13 cellular contexts compared by ENCODE assay signal in genomic region chr21:35511298-35512162, GRCh38.
DNase-seq lines count a peak whose midpoint lies in the region; ATAC-seq and TF ChIP-seq lines count a peak whose summit lies in the region.
"Had no signal": no experiment of that assay in that cellular context is flagged by ENCODE, and none has a peak within 500 bp of the region (broad histone marks: within the 10 kb centered on the region; RNA-seq: fewer than 3 reads in every experiment).

No MANE protein-coding gene starts in this region.

- H3K9ac ChIP-seq in DND-41 (ENCODE audit: low read depth, low read length) = no peak overlapping the region

- H3K36me3 ChIP-seq in DND-41 (ENCODE audit: insufficient read depth, low read length) = no peaks in the 10 kb centered on the region
- no peaks in the 10 kb centered on the region for H3K36me3 ChIP-seq in HEK293 (ENCODE audit: control insufficient read depth in 2 of 2, insufficient read depth in 1 of 2, low read length in 2 of 2)
- H3K36me3 ChIP-seq in gastrocnemius medialis = no peaks in the 10 kb centered on the region
- H3K36me3 ChIP-seq: HAP-1, prostate gland, tibial nerve had no signal

- H2AFZ ChIP-seq in DND-41 (ENCODE audit: low read depth, low read length) = no peak overlapping the region

- no peaks in the 10 kb centered on the region for H3K36me3 Mint-ChIP-seq in activated T-helper 2 cell treated with anti-CD3 and anti-CD28 coated beads, Interferon-gamma antibody, Interleukin-2, Interleukin-4, amounts not matched to agents 10 μg/mL and 5 μg/mL and 100 μg/mL, durations not matched to agents 14 hours and 24 hours and 36 hours (ENCODE audit: low read depth)
- no peaks in the 10 kb centered on the region for H3K36me3 Mint-ChIP-seq in endothelial cell (ENCODE audit: low read depth, unreplicated experiment)

- no peak overlapping the region for H3K4me2 ChIP-seq in DND-41 (ENCODE audit: insufficient read depth, low read length)

- POLR2A ChIA-PET in HEK293 (lab: Yijun Ruan, JAX) = interaction anchor here (1.2 kb wide), 1 partner anchor 623 kb away, joined by 3 read pairs; no protein-coding TSS in a partner anchor

- H3K27ac ChIP-seq in DND-41 (ENCODE audit: low read length) = 0 out of 2 replicates have a peak overlapping the region, but pooled peaks have one; percentile 29
- H3K27ac ChIP-seq in HEK293 (ENCODE audit: extremely low read depth, low read depth, low read length) = no peak overlapping the region; the same call in 1 of the 2 replicates
- no peak overlapping the region for H3K27ac ChIP-seq in gastrocnemius medialis
- H3K27ac ChIP-seq: prostate gland, tibial nerve had no signal

- no peak for ATAC-seq in DND-41 (ENCODE audit: insufficient read depth, low read depth)
- no peak for ATAC-seq in GM18511 (IDR thresholded peaks at IDR 0.05; ENCODE audit: unreplicated experiment)
- no peak for ATAC-seq in HG03521 (IDR thresholded peaks at IDR 0.05; ENCODE audit: unreplicated experiment)
- no peak for ATAC-seq in gastrocnemius medialis
- ATAC-seq: GM12878 had no signal

- H3K27me3 ChIP-seq in DND-41 (ENCODE audit: insufficient read depth, low read length, poor library complexity) = no peaks in the 10 kb centered on the region
- no peaks in the 10 kb centered on the region for H3K27me3 ChIP-seq in gastrocnemius medialis
- H3K27me3 ChIP-seq: tibial nerve had no signal

- no peak overlapping the region for H3K4me3 Mint-ChIP-seq in activated T-helper 2 cell treated with anti-CD3 and anti-CD28 coated beads, Interferon-gamma antibody, Interleukin-2, Interleukin-4, amounts not matched to agents 10 μg/mL and 5 μg/mL and 100 μg/mL, durations not matched to agents 14 hours and 24 hours and 36 hours (ENCODE audit: low read depth)
- H3K4me3 Mint-ChIP-seq in endothelial cell (ENCODE audit: unreplicated experiment) = no peak overlapping the region

- H3K9me3 ChIP-seq in DND-41 (ENCODE audit: insufficient read depth, low read length, severe bottlenecking) (no peaks in the 10 kb centered on the region), HEK293 (ENCODE audit: control insufficient read depth, insufficient read depth, low read depth, low read length) (no peaks in the 10 kb centered on the region), gastrocnemius medialis (no peaks in the 10 kb centered on the region)
- H3K9me3 ChIP-seq: HAP-1, prostate gland, tibial nerve had no signal

- no peaks in the 10 kb centered on the region for H3K9me3 Mint-ChIP-seq in activated T-helper 2 cell treated with anti-CD3 and anti-CD28 coated beads, Interferon-gamma antibody, Interleukin-2, Interleukin-4, amounts not matched to agents 10 μg/mL and 5 μg/mL and 100 μg/mL, durations not matched to agents 14 hours and 24 hours and 36 hours
- no peaks in the 10 kb centered on the region for H3K9me3 Mint-ChIP-seq in endothelial cell (ENCODE audit: unreplicated experiment)

- peak overlapping the region; percentile 50 for H3K27ac Mint-ChIP-seq in activated T-helper 2 cell treated with anti-CD3 and anti-CD28 coated beads, Interferon-gamma antibody, Interleukin-2, Interleukin-4, amounts not matched to agents 10 μg/mL and 5 μg/mL and 100 μg/mL, durations not matched to agents 14 hours and 24 hours and 36 hours
- H3K27ac Mint-ChIP-seq in endothelial cell (ENCODE audit: unreplicated experiment) = no peak overlapping the region

- H3K4me1 Mint-ChIP-seq in activated T-helper 2 cell treated with anti-CD3 and anti-CD28 coated beads, Interferon-gamma antibody, Interleukin-2, Interleukin-4, amounts not matched to agents 10 μg/mL and 5 μg/mL and 100 μg/mL, durations not matched to agents 14 hours and 24 hours and 36 hours (ENCODE audit: low read depth) = peaks cover 31% of the 10 kb centered on the region
- H3K4me1 Mint-ChIP-seq in endothelial cell (ENCODE audit: unreplicated experiment) = peaks cover 15% of the 10 kb centered on the region

- peaks cover 55% of the 10 kb centered on the region for H3K4me1 ChIP-seq in DND-41 (ENCODE audit: insufficient read depth, low read length)
- H3K4me1 ChIP-seq in HEK293 (ENCODE audit: control insufficient read depth, insufficient read depth, low read length) = peaks cover 11% of the 10 kb centered on the region; the same call in 1 of the 2 replicates
- H3K4me1 ChIP-seq in gastrocnemius medialis = peaks cover 7 to 13% of the 10 kb centered on the region in 2 donors
- H3K4me1 ChIP-seq: HAP-1, prostate gland had no signal

- H3K27me3 Mint-ChIP-seq in activated T-helper 2 cell treated with anti-CD3 and anti-CD28 coated beads, Interferon-gamma antibody, Interleukin-2, Interleukin-4, amounts not matched to agents 10 μg/mL and 5 μg/mL and 100 μg/mL, durations not matched to agents 14 hours and 24 hours and 36 hours (ENCODE audit: low read depth) = peaks cover 5% of the 10 kb centered on the region
- no peaks in the 10 kb centered on the region for H3K27me3 Mint-ChIP-seq in endothelial cell (ENCODE audit: unreplicated experiment)

- TF ChIP-seq POLR2A in gastrocnemius medialis (IDR thresholded peaks at IDR 0.05) = no peak

- no peak for TF ChIP-seq CTCF in DND-41 (IDR thresholded peaks at IDR 0.05; ENCODE audit: borderline replicate concordance, extremely low read depth, low read length, poor library complexity, severe bottlenecking)
- TF ChIP-seq CTCF in HEK293 (tag by site-specific recombination; IDR thresholded peaks at IDR 0.05) = no peak
- no peak for TF ChIP-seq CTCF in fibroblast of villous mesenchyme (IDR thresholded peaks at IDR 0.05; ENCODE audit: insufficient read depth, low read depth, low read length)
- no peak for TF ChIP-seq CTCF in endothelial cell (IDR thresholded peaks at IDR 0.05; ENCODE audit: unreplicated experiment)
- no peak for TF ChIP-seq CTCF in gastrocnemius medialis (IDR thresholded peaks at IDR 0.05 in 4 of 5, conservative IDR thresholded peaks at IDR 0.05 in 1 of 5)

- no peaks in the 10 kb centered on the region for H3K79me2 ChIP-seq in DND-41 (ENCODE audit: insufficient read depth, low read length)

- H4K20me1 ChIP-seq in DND-41 (ENCODE audit: insufficient read depth, low read length) = no peaks in the 10 kb centered on the region

- no peak overlapping the region for H3K4me3 ChIP-seq in DND-41 (ENCODE audit: low read depth in 1 of 2, low read length in 2 of 2)
- H3K4me3 ChIP-seq in HEK293 (ENCODE audit: low read depth, low read length) = no peak overlapping the region
- no peak overlapping the region for H3K4me3 ChIP-seq in fibroblast of villous mesenchyme (ENCODE audit: low read depth, low read length)
- no peak overlapping the region for H3K4me3 ChIP-seq in gastrocnemius medialis
- H3K4me3 ChIP-seq: GM12878, HAP-1, prostate gland, tibial nerve had no signal

- in situ Hi-C loops in gastrocnemius medialis (cut with MboI; ENCODE audit: low sequenced_read_pairs in 4 of 4) = no loop called here

- CTCF ChIA-PET in HEK293 (lab: Yijun Ruan, JAX) = interaction anchor here (0.6 kb wide), 1 partner anchor 513 kb away, joined by 3 read pairs; no protein-coding TSS in a partner anchor

- DNase-seq in DND-41 (no peak), fibroblast of villous mesenchyme (ENCODE audit: low read depth) (peak; percentile 68), endothelial cell (ENCODE audit: low spot score) (no peak), gastrocnemius medialis (no peak)
- no peak for DNase-seq in activated T-helper 2 cell treated with anti-CD3 and anti-CD28 coated beads, Interferon-gamma antibody, Interleukin-2, Interleukin-4, amounts not matched to agents 10 μg/mL and 5 μg/mL and 100 μg/mL, durations not matched to agents 14 hours and 24 hours and 36 hours (ENCODE audit: low spot score)
- DNase-seq: NCI-H2029 treated with DMSO at 0.1 percent for 48 hours had no signal

- intact Hi-C loops in activated T-helper 2 cell treated with anti-CD3 and anti-CD28 coated beads, Interferon-gamma antibody, Interleukin-2, Interleukin-4, amounts not matched to agents 10 μg/mL and 5 μg/mL and 100 μg/mL, durations not matched to agents 14 hours and 24 hours and 36 hours (cut with micrococcal nuclease) = loop anchor here (1.0 kb wide), 1 partner anchor 17 kb away; no protein-coding TSS in a partner anchor
- intact Hi-C loops in gastrocnemius medialis (cut with DNase I; ENCODE audit: low total_unique reads) = no loop called here

TF ChIP-seq in HEK293, 187 proteins besides CTCF, POLR2A, EP300 and RAD21 (continues in another document):
- TF ChIP-seq PRDM10 (tag by site-specific recombination; IDR thresholded peaks at IDR 0.05) = peak; percentile 15; the same call in 1 of the 2 replicates
- no peak for TF ChIP-seq ZNF426 (tag by site-specific recombination; IDR thresholded peaks at IDR 0.05)
- no peak for TF ChIP-seq ZBTB48 (tag by site-specific recombination; IDR thresholded peaks at IDR 0.05)
- peak; percentile 31; the same call in 1 of the 2 replicates for TF ChIP-seq ZXDB (tag by site-specific recombination; IDR thresholded peaks at IDR 0.05)
